ENCODE assay signal across 17 cellular contexts in genomic region chr14:23494223-23494622, GRCh38. TPM values are rescaled to one million over a fixed set of nuclear protein-coding genes. Genes with fewer than 3 reads are reported as not detected.
DNase-seq lines count a peak whose midpoint lies in the region; ATAC-seq, FAIRE-seq and TF ChIP-seq lines count a peak whose summit lies in the region.
"Had no signal": no experiment of that assay in that cellular context is flagged by ENCODE, and none has a peak within 500 bp of the region (broad histone marks: within the 10 kb centered on the region; RNA-seq: fewer than 3 reads in every experiment).

No MANE protein-coding gene starts in this region.

- no peak overlapping the region for H3K27ac ChIP-seq in brain microvascular endothelial cell

- H3K4me3 ChIP-seq in AG04449 (ENCODE audit: low read depth, low read length) (no peak overlapping the region), brain microvascular endothelial cell (ENCODE audit: low read depth, low read length) (no peak overlapping the region)

- H3K36me3 Mint-ChIP-seq in HFFc6 (ENCODE audit: low read depth) (no peaks in the 10 kb centered on the region), type B pancreatic cell (no peaks in the 10 kb centered on the region)
- H3K36me3 Mint-ChIP-seq in stimulated activated naive B cell treated with anti-CD40 and anti-IgM and Interleukin-4, amounts not matched to agents 10 μg/mL and 1 μg/mL and 100 μg/mL, for 72 hours: peaks cover 9 to 17% of the 10 kb centered on the region in 2 donors
- H3K36me3 Mint-ChIP-seq: activated naive CD4-positive, alpha-beta T cell treated with anti-CD3 and anti-CD28 coated beads, Interleukin-2, amount 50 U/mL, for 72 hours had no signal

- H3K4me3 Mint-ChIP-seq in HFFc6: no peak overlapping the region
- no peak overlapping the region for H3K4me3 Mint-ChIP-seq in type B pancreatic cell
- no peak overlapping the region for H3K4me3 Mint-ChIP-seq in stimulated activated naive B cell treated with anti-CD40 and anti-IgM and Interleukin-4, amounts not matched to agents 10 μg/mL and 1 μg/mL and 100 μg/mL, for 72 hours

- peak; percentile 31 for DNase-seq in AG04449 (ENCODE audit: low read depth, low spot score)
- DNase-seq in HFFc6: peak; percentile 23
- DNase-seq in brain microvascular endothelial cell: peak; percentile 42
- DNase-seq in islet precursor cell: peak; percentile 85
- no peak for DNase-seq in type B pancreatic cell (ENCODE audit: extremely low spot score, unreplicated experiment)
- no peak for DNase-seq in GM19239 (ENCODE audit: insufficient read length, low spot score)
- DNase-seq in NCI-H345 (lab: John Stamatoyannopoulos, UW): no peak
- no peak for DNase-seq in stimulated activated naive B cell treated with anti-CD40 and anti-IgM and Interleukin-4, amounts not matched to agents 10 μg/mL and 1 μg/mL and 100 μg/mL, for 72 hours
- DNase-seq: activated CD8-positive, alpha-beta memory T cell treated with anti-CD3 and anti-CD28 coated beads, Interleukin-2, amount 50 U/mL, for 48 hours; Calu3; hippocampal formation; mammary epithelial cell; NCI-H510A; occipital lobe had no signal

- TF ChIP-seq CTCF in AG04449 (IDR thresholded peaks at IDR 0.05; ENCODE audit: insufficient read depth, low read length, missing control alignments): no peak
- TF ChIP-seq CTCF in HFFc6 (IDR thresholded peaks at IDR 0.05): no peak
- no peak for TF ChIP-seq CTCF in brain microvascular endothelial cell (IDR thresholded peaks at IDR 0.05; ENCODE audit: low read depth, low read length, missing control alignments)
- no peak for TF ChIP-seq CTCF in type B pancreatic cell (conservative IDR thresholded peaks at IDR 0.05)

- H3K9me3 Mint-ChIP-seq in HFFc6 (no peaks in the 10 kb centered on the region), type B pancreatic cell (no peaks in the 10 kb centered on the region)
- no peaks in the 10 kb centered on the region for H3K9me3 Mint-ChIP-seq in stimulated activated naive B cell treated with anti-CD40 and anti-IgM and Interleukin-4, amounts not matched to agents 10 μg/mL and 1 μg/mL and 100 μg/mL, for 72 hours
- H3K9me3 Mint-ChIP-seq: activated naive CD4-positive, alpha-beta T cell treated with anti-CD3 and anti-CD28 coated beads, Interleukin-2, amount 50 U/mL, for 72 hours had no signal

- H3K4me1 Mint-ChIP-seq in HFFc6 (ENCODE audit: low read depth) (peaks cover 13% of the 10 kb centered on the region), type B pancreatic cell (ENCODE audit: unreplicated experiment) (peaks cover 7% of the 10 kb centered on the region)
- H3K4me1 Mint-ChIP-seq in stimulated activated naive B cell treated with anti-CD40 and anti-IgM and Interleukin-4, amounts not matched to agents 10 μg/mL and 1 μg/mL and 100 μg/mL, for 72 hours: no peaks in the 10 kb centered on the region

- H3K27me3 ChIP-seq in brain microvascular endothelial cell (replicated peaks): no peaks in the 10 kb centered on the region

- no peak for ATAC-seq in stimulated activated naive B cell treated with anti-CD40 and anti-IgM and Interleukin-4, amounts not matched to agents 10 μg/mL and 1 μg/mL and 100 μg/mL, for 72 hours (replicated peaks)
- ATAC-seq: activated naive CD4-positive, alpha-beta T cell treated with anti-CD3 and anti-CD28 coated beads, Interleukin-2, amount 50 U/mL, for 72 hours; Panc1 had no signal

- H3K27me3 Mint-ChIP-seq in HFFc6 (ENCODE audit: insufficient read depth) (no peaks in the 10 kb centered on the region), type B pancreatic cell (no peaks in the 10 kb centered on the region)
- H3K27me3 Mint-ChIP-seq in stimulated activated naive B cell treated with anti-CD40 and anti-IgM and Interleukin-4, amounts not matched to agents 10 μg/mL and 1 μg/mL and 100 μg/mL, for 72 hours: no peaks in the 10 kb centered on the region

- no peak overlapping the region for H3K27ac Mint-ChIP-seq in HFFc6
- H3K27ac Mint-ChIP-seq in type B pancreatic cell: no peak overlapping the region
- H3K27ac Mint-ChIP-seq in stimulated activated naive B cell treated with anti-CD40 and anti-IgM and Interleukin-4, amounts not matched to agents 10 μg/mL and 1 μg/mL and 100 μg/mL, for 72 hours: no peak overlapping the region
- H3K27ac Mint-ChIP-seq: activated naive CD4-positive, alpha-beta T cell treated with anti-CD3 and anti-CD28 coated beads, Interleukin-2, amount 50 U/mL, for 72 hours had no signal

- in situ Hi-C loops in brain microvascular endothelial cell (cut with HindIII; ENCODE audit: low pct_ligation_motif_present, low sequenced_read_pairs): no loop called here

- no peak for FAIRE-seq in GM19239 (lab: Jason Lieb, UNC)

- POLR2A ChIA-PET in AG04449 (lab: Yijun Ruan, JAX): no interaction called here

- CTCF ChIA-PET in AG04449 (lab: Yijun Ruan, JAX): interaction anchor here (1.7 to 2.4 kb wide), 3 partner anchors 16 to 69 kb away, joined by 7 to 16 read pairs (median 10); no protein-coding TSS in a partner anchor

- no peaks in the 10 kb centered on the region for H3K36me3 ChIP-seq in brain microvascular endothelial cell (replicated peaks)

RNA-seq across cellular contexts. Expression of gene NGDN, which starts 24.7 kb away (rescaled TPM):
- 10 to 100 TPM; 22.6 to 29.9 (median 24.1) TPM for total RNA-seq in HFFc6 (2021; fragmentation: NEBNext Ultra II Directional; extraction: Animal tissue kit (Norgen Biotek cat#: 25700))
- total RNA-seq in type B pancreatic cell (ENCODE audit: low replicate concordance): 36.5 and 51.1 TPM in 2 replicates

RNA-seq across cellular contexts. Expression of gene ZFHX2, which starts 57.3 kb away (rescaled TPM):
- total RNA-seq in HFFc6 (2021; fragmentation: NEBNext Ultra II Directional; extraction: Animal tissue kit (Norgen Biotek cat#: 25700)): 1 to 10 TPM in 4 of 6 experiments, under 1 TPM in 2; 0.63 to 4.2 (median 1.7) TPM
- 5.6 and 11.1 TPM in 2 replicates for total RNA-seq in type B pancreatic cell (ENCODE audit: low replicate concordance)

RNA-seq across cellular contexts. Expression of gene MYH7, which starts 58.8 kb away (rescaled TPM):
- not detected for total RNA-seq in HFFc6 (2021; fragmentation: NEBNext Ultra II Directional; extraction: Animal tissue kit (Norgen Biotek cat#: 25700))
- total RNA-seq in type B pancreatic cell (ENCODE audit: low replicate concordance): 0.14 TPM in 1 of 2 replicates, not detected in the other
- total RNA-seq: activated naive CD4-positive, alpha-beta T cell treated with anti-CD3 and anti-CD28 coated beads, Interleukin-2, amount 50 U/mL, for 72 hours; Calu3; chondrocyte; mammary epithelial cell had no signal

Comparison
In these comparisons a context has a peak if more than half of its experiments do, and no peak if none do; other contexts are left out.
1. DNase-seq: peak in AG04449 (single experiment), HFFc6 (single experiment), brain microvascular endothelial cell (single experiment) and islet precursor cell (single experiment); none in type B pancreatic cell (single experiment), GM19239 (single experiment), NCI-H345 (single experiment) and stimulated activated naive B cell treated with anti-CD40 and anti-IgM and Interleukin-4, amounts not matched to agents 10 μg/mL and 1 μg/mL and 100 μg/mL, for 72 hours (single experiment).